Comparison of ENCODE assay signal across 1 cellular context in genomic region chr1:179090522-179090921, GRCh38.
TF ChIP-seq lines count a peak whose summit lies in the region.

No MANE protein-coding gene starts in this region.

TF ChIP-seq in H1, 55 proteins besides CTCF, POLR2A, EP300 and RAD21 (continued from another document):
- TF ChIP-seq RFX5 (IDR thresholded peaks at IDR 0.05; ENCODE audit: borderline replicate concordance, low read depth, low read length) (no peak), JUN (IDR thresholded peaks at IDR 0.05; ENCODE audit: low read depth, low read length) (no peak), SP1 (IDR thresholded peaks at IDR 0.05; ENCODE audit: low read depth, low read length) (no peak)
